Comparison of ENCODE assay signal across 29 cellular contexts in genomic region chr20:9610665-9611064, GRCh38.
"Had no signal": no experiment of that assay in that cellular context is flagged by ENCODE, and none has a peak within 500 bp of the region (broad histone marks: within the 10 kb centered on the region; RNA-seq: fewer than 3 reads in every experiment).

No MANE protein-coding gene starts in this region.

- H3K36me3 Mint-ChIP-seq: naive B cell; naive thymus-derived CD8-positive, alpha-beta T cell; natural killer cell treated with Interleukin-12 subunit alpha and Interleukin-12 subunit beta and Interleukin-15 and Interleukin-18, amount 100 ng/mL, for 72 hours; neural progenitor cell; stimulated activated memory B cell treated with anti-CD40 and anti-IgM and Interleukin-4, amounts not matched to agents 10 μg/mL and 1 μg/mL and 100 μg/mL, for 72 hours; type B pancreatic cell had no signal

- H3K4me2 ChIP-seq: neural progenitor cell, smooth muscle cell had no signal

- H2AFZ ChIP-seq: neural progenitor cell, parathyroid adenoma had no signal

- H3K9me3 Mint-ChIP-seq: naive thymus-derived CD8-positive, alpha-beta T cell; natural killer cell treated with Interleukin-12 subunit alpha and Interleukin-12 subunit beta and Interleukin-15 and Interleukin-18, amount 100 ng/mL, for 72 hours; stimulated activated naive CD8-positive, alpha-beta T cell treated with anti-CD3 and anti-CD28 coated beads, Interleukin-15, amount 100 ng/mL, for 72 hours; type B pancreatic cell had no signal

- H3K4me3 Mint-ChIP-seq: naive B cell; naive thymus-derived CD8-positive, alpha-beta T cell; natural killer cell treated with Interleukin-12 subunit alpha and Interleukin-12 subunit beta and Interleukin-15 and Interleukin-18, amount 100 ng/mL, for 72 hours; neural progenitor cell; stimulated activated memory B cell treated with anti-CD40 and anti-IgM and Interleukin-4, amounts not matched to agents 10 μg/mL and 1 μg/mL and 100 μg/mL, for 72 hours; stimulated activated naive CD8-positive, alpha-beta T cell treated with anti-CD3 and anti-CD28 coated beads, Interleukin-15, amount 100 ng/mL, for 72 hours; type B pancreatic cell had no signal

- H3K79me2 ChIP-seq: parathyroid adenoma had no signal

- DNase-seq: naive B cell; ovary; posterior cingulate gyrus; spleen; stimulated activated CD4-positive, alpha-beta T cell treated with anti-CD3 and anti-CD28 coated beads, Interleukin-12 subunit alpha, Interleukin-12 subunit beta, amount 100 ng/mL, for 4 hours; stimulated activated CD4-positive, alpha-beta T cell treated with anti-CD3 and anti-CD28 coated beads, Interleukin-1b, Interleukin-23, amount 100 ng/mL, for 48 hours; stimulated activated CD4-positive, alpha-beta T cell treated with anti-CD3 and anti-CD28 coated beads, Interleukin-4, amount 100 ng/mL, for 1 hour; stimulated activated CD4-positive, alpha-beta T cell treated with anti-CD3 and anti-CD28 coated beads, Interleukin-4, amount 100 ng/mL, for 4 hours; stimulated activated CD8-positive, alpha-beta memory T cell treated with anti-CD3 and anti-CD28 coated beads, Interleukin-4, amount 100 ng/mL, for 48 hours; stimulated activated naive CD4-positive, alpha-beta T cell; stimulated activated naive CD8-positive, alpha-beta T cell treated with anti-CD3 and anti-CD28 coated beads, Interleukin-15, amount 100 ng/mL, for 72 hours; stimulated activated naive CD8-positive, alpha-beta T cell treated with anti-CD3 and anti-CD28 coated beads, Interleukin-15, Interleukin-2, amounts not matched to agents 100 U/mL and 50 U/mL, for 24 hours; testis; tibial artery; transverse colon; upper lobe of right lung; uterus had no signal

- H3K27me3 ChIP-seq: neural progenitor cell, ovary, right atrium auricular region, suprapubic skin, testis, tibial artery, transverse colon, upper lobe of right lung, uterus had no signal

- H3K9me3 ChIP-seq: neutrophil, ovary, right atrium auricular region, spleen, suprapubic skin, testis, tibial artery, transverse colon, upper lobe of right lung, uterus had no signal

- H3K4me1 ChIP-seq: parathyroid adenoma, right atrium auricular region, spleen, suprapubic skin, testis, tibial artery, transverse colon, upper lobe of right lung, uterus had no signal

- H3K27me3 Mint-ChIP-seq: progenitor cell of endocrine pancreas had no signal

- H3K36me3 ChIP-seq: neural progenitor cell, neutrophil, ovary, right atrium auricular region, spleen, suprapubic skin, tibial artery, transverse colon, upper lobe of right lung, uterus had no signal

- H3K4me1 Mint-ChIP-seq: naive thymus-derived CD8-positive, alpha-beta T cell; neural progenitor cell; stimulated activated memory B cell treated with anti-CD40 and anti-IgM and Interleukin-4, amounts not matched to agents 10 μg/mL and 1 μg/mL and 100 μg/mL, for 72 hours; stimulated activated naive CD8-positive, alpha-beta T cell treated with anti-CD3 and anti-CD28 coated beads, Interleukin-15, amount 100 ng/mL, for 72 hours had no signal

- H3K4me3 ChIP-seq: neural progenitor cell, ovary, right atrium auricular region, skin epidermis, smooth muscle cell, spleen, suprapubic skin, testis, tibial artery, transverse colon, upper lobe of right lung, uterus had no signal

- H3K9ac ChIP-seq: neural progenitor cell, parathyroid adenoma had no signal

- H3K27ac ChIP-seq: neural progenitor cell, neutrophil, ovary, parathyroid adenoma, right atrium auricular region, skin epidermis, spleen, suprapubic skin, testis, tibial artery, transverse colon, upper lobe of right lung, uterus had no signal

- H3K27ac Mint-ChIP-seq: naive B cell; naive thymus-derived CD8-positive, alpha-beta T cell; natural killer cell treated with Interleukin-12 subunit alpha and Interleukin-12 subunit beta and Interleukin-15 and Interleukin-18, amount 100 ng/mL, for 72 hours; neural progenitor cell; progenitor cell of endocrine pancreas; stimulated activated memory B cell treated with anti-CD40 and anti-IgM and Interleukin-4, amounts not matched to agents 10 μg/mL and 1 μg/mL and 100 μg/mL, for 72 hours; stimulated activated naive CD8-positive, alpha-beta T cell treated with anti-CD3 and anti-CD28 coated beads, Interleukin-15, amount 100 ng/mL, for 72 hours; type B pancreatic cell had no signal
